ENCODE assay signal across 21 cellular contexts in the genomic region with DNA sequence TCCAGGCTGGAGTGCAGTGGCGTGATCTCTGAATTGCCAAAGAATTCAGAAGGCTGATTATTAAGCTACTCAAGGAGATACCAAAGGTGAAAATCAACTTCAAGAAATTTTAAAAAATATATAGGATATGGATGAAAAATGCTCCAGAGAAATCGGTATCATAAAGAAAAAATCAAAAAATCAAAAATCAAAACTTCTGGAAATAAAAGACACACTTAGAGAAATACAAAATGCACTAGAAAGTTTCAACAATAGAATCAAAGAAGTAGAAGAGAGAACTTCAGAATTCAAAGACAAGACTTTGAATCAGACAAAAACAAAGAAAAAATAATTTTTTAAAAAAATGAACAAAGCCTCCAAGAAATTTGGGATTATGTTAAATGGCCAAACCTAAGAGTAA. TPM values are rescaled to one million over a fixed set of nuclear protein-coding genes. Genes with fewer than 3 reads are reported as not detected.
DNase-seq lines count a peak whose midpoint lies in the region; ATAC-seq, FAIRE-seq and TF ChIP-seq lines count a peak whose summit lies in the region.
"Had no signal": no experiment of that assay in that cellular context is flagged by ENCODE, and none has a peak within 500 bp of the region (broad histone marks: within the 10 kb centered on the region; RNA-seq: fewer than 3 reads in every experiment).

No MANE protein-coding gene starts in this region.

- peaks cover 11 to 79% of the 10 kb centered on the region in 2 experiments for H3K36me3 ChIP-seq in SK-N-SH (replicated peaks in 1 of 2; ENCODE audit: control insufficient read depth in 1 of 2, insufficient read depth in 2 of 2, low read length in 1 of 2)
- H3K36me3 ChIP-seq in K562 (ENCODE audit: control insufficient read depth, insufficient read depth, low read length), result peaks cover 82% of the 10 kb centered on the region
- peaks cover 9 to 10% of the 10 kb centered on the region in 2 donors for H3K36me3 ChIP-seq in kidney (ENCODE audit: control insufficient read depth in 1 of 2, insufficient read depth in 2 of 2, low read length in 2 of 2)

- TF ChIP-seq RAD21 in SK-N-SH (IDR thresholded peaks at IDR 0.05; ENCODE audit: low read length) (no peak), K562 (CRISPR knock-in tag; conservative IDR thresholded peaks at IDR 0.05 in 1 of 2, IDR thresholded peaks at IDR 0.05 in 1 of 2) (no peak)

- H3K9me2 ChIP-seq in SK-N-SH, result no peaks in the 10 kb centered on the region

- FAIRE-seq in K562 (lab: Jason Lieb, UNC) (no peak), kidney (lab: Jason Lieb, UNC) (peak; percentile 63)
- FAIRE-seq: GM12891, H54, HTR-8/SVneo had no signal

- peaks cover 14% of the 10 kb centered on the region for H3K9me3 ChIP-seq in SK-N-SH
- peaks cover 31% of the 10 kb centered on the region for H3K9me3 ChIP-seq in K562 (replicated peaks; ENCODE audit: control insufficient read depth, insufficient read depth, low read depth, low read length)
- H3K9me3 ChIP-seq in kidney (ENCODE audit: control insufficient read depth in 1 of 2, low read length in 2 of 2), result peaks cover 0 to 4% of the 10 kb centered on the region in 2 donors

- no peak overlapping the region for H3K9ac ChIP-seq in SK-N-SH
- no peak overlapping the region for H3K9ac ChIP-seq in K562 (ENCODE audit: insufficient read depth in 1 of 2, low read depth in 2 of 2, low read length in 2 of 2)
- no peak overlapping the region for H3K9ac ChIP-seq in kidney (ENCODE audit: low read length in 2 of 2)

- TF ChIP-seq POLR2A in K562 (conservative IDR thresholded peaks at IDR 0.05), result no peak

- H3K79me2 ChIP-seq in SK-N-SH (ENCODE audit: insufficient read depth) (0 out of 2 replicates have a peak, but pooled peaks cover 6% of the 10 kb centered on the region), K562 (ENCODE audit: control insufficient read depth, insufficient read depth, low read length) (no peaks in the 10 kb centered on the region)

- ATAC-seq in SK-N-SH treated with all-trans-retinoic acid at 6 μM for 48 hours (no peak), K562 (no peak), HG02798 (IDR thresholded peaks at IDR 0.05; ENCODE audit: poor library complexity, unreplicated experiment) (no peak)
- ATAC-seq: GM23338, HCT116 had no signal

- in situ Hi-C loops in K562 (cut with MboI), result no loop called here

- TF ChIP-seq CTCF in SK-N-SH (IDR thresholded peaks at IDR 0.05), result no peak
- TF ChIP-seq CTCF in K562 (IDR thresholded peaks at IDR 0.05 in 2 of 3, conservative IDR thresholded peaks at IDR 0.05 in 1 of 3; ENCODE audit: insufficient read depth in 2 of 3, low read depth in 1 of 3, low read length in 3 of 3), result no peak
- no peak for TF ChIP-seq CTCF in kidney (IDR thresholded peaks at IDR 0.05; ENCODE audit: borderline replicate concordance, extremely low read depth, insufficient read depth)

- 94% methylated on average over 2 of the region's 2 CpGs for WGBS in SK-N-SH (ENCODE audit: low lambda C conversion rate)
- WGBS in K562 (ENCODE audit: insufficient coverage, low coverage, missing lambda C conversion rate), result 99% methylated on average over 2 of the region's 2 CpGs

- POLR2A ChIA-PET in SK-N-SH (lab: Yijun Ruan, JAX) (no interaction called here), K562 (lab: Yijun Ruan, JAX) (interaction anchor here (0.7 to 2.3 kb wide), 4 partner anchors 9 to 32 kb away, joined by 3 to 5 read pairs (median 4); no protein-coding TSS in a partner anchor)

- no peaks in the 10 kb centered on the region for H3K27me3 ChIP-seq in SK-N-SH (ENCODE audit: insufficient read depth)
- no peaks in the 10 kb centered on the region for H3K27me3 ChIP-seq in K562 (ENCODE audit: control insufficient read depth in 2 of 2, insufficient read depth in 2 of 2, low read length in 2 of 2)

- intact Hi-C loops in K562 (cut with micrococcal nuclease) (no loop called here), kidney (cut with DNase I) (no loop called here)

- H4K20me1 ChIP-seq in SK-N-SH (ENCODE audit: insufficient read depth) (no peaks in the 10 kb centered on the region), K562 (replicated peaks; ENCODE audit: control insufficient read depth, insufficient read depth, low read length) (no peaks in the 10 kb centered on the region)

- DNase-seq in SK-N-SH (no peak), K562 (ENCODE audit: extremely low read depth in 1 of 4, low spot score in 3 of 4) (no peak), kidney (no peak), NCI-H2107 (lab: John Stamatoyannopoulos, UW) (no peak)
- DNase-seq in activated CD8-positive, alpha-beta memory T cell treated with anti-CD3 and anti-CD28 coated beads for 24 hours, result no peak
- DNase-seq: C1 segment of cervical spinal cord; CD4-positive, CD25-positive, alpha-beta regulatory T cell; CD8-positive, alpha-beta memory T cell; COR-L47; DMS 273 treated with DMSO at 0.1 percent for 48 hours; DND-41; EL; HFFc6; IMR-90 had no signal

- no peaks in the 10 kb centered on the region for H3K9me1 ChIP-seq in K562 (ENCODE audit: control insufficient read depth, insufficient read depth, low read length)

- CTCF ChIA-PET in SK-N-SH (lab: Yijun Ruan, JAX), result interaction anchor here (1.5 to 2.0 kb wide), 2 partner anchors 37 to 157 kb away, joined by 4 to 5 read pairs; no protein-coding TSS in a partner anchor
- CTCF ChIA-PET in K562 (lab: Yijun Ruan, JAX; ENCODE audit: low intra/inter-chr PET ratio), result no interaction called here

- no peak overlapping the region for H3K4me3 ChIP-seq in SK-N-SH (ENCODE audit: low read depth in 2 of 2, low read length in 1 of 2)
- H3K4me3 ChIP-seq in K562, result no peak overlapping the region
- no peak overlapping the region for H3K4me3 ChIP-seq in kidney (ENCODE audit: low read length in 2 of 2)
- H3K4me3 ChIP-seq: GM23338 had no signal

- TF ChIP-seq EP300 in SK-N-SH (IDR thresholded peaks at IDR 0.05; ENCODE audit: borderline replicate concordance in 1 of 2, low read depth in 1 of 2, low read length in 1 of 2) (no peak), K562 (IDR thresholded peaks at IDR 0.05; ENCODE audit: low read length) (no peak)

- H3K27ac ChIP-seq in SK-N-SH (ENCODE audit: low read depth in 2 of 2, low read length in 1 of 2) (no peak overlapping the region), K562 (ENCODE audit: extremely low read depth, low read depth, low read length) (no peak overlapping the region), kidney (ENCODE audit: low read depth in 2 of 2, low read length in 2 of 2) (no peak overlapping the region)

- H2AFZ ChIP-seq in SK-N-SH (ENCODE audit: low read depth), result no peak overlapping the region
- no peak overlapping the region for H2AFZ ChIP-seq in K562 (ENCODE audit: low read depth, low read length)
- H2AFZ ChIP-seq: GM23338 had no signal

- no peaks in the 10 kb centered on the region for H3F3A ChIP-seq in SK-N-SH (replicated peaks; ENCODE audit: insufficient read depth)

- H3K4me1 ChIP-seq in SK-N-SH (ENCODE audit: control insufficient read depth in 1 of 2, insufficient read depth in 2 of 2, low read depth in 1 of 2, low read length in 1 of 2), result no peaks in the 10 kb centered on the region
- no peaks in the 10 kb centered on the region for H3K4me1 ChIP-seq in K562 (replicated peaks in 1 of 2; ENCODE audit: control insufficient read depth in 2 of 2, insufficient read depth in 2 of 2, low read length in 2 of 2)
- H3K4me1 ChIP-seq in kidney (ENCODE audit: control insufficient read depth in 1 of 2, insufficient read depth in 1 of 2, low read depth in 1 of 2, low read length in 2 of 2), result peaks cover 0 to 2% of the 10 kb centered on the region in 2 donors

- no peak overlapping the region for H3K4me2 ChIP-seq in SK-N-SH
- no peak overlapping the region for H3K4me2 ChIP-seq in K562 (ENCODE audit: insufficient read depth, low read length)
- H3K4me2 ChIP-seq: GM23338 had no signal

- BruUV-seq in K562 (replicated peaks; lab: Mats Ljungman, UMichigan), result no TSS peak

TF ChIP-seq in SK-N-SH, 30 proteins besides CTCF, POLR2A, EP300 and RAD21 (continues in another document):
- TF ChIP-seq USF2 (IDR thresholded peaks at IDR 0.05; ENCODE audit: borderline replicate concordance, low read depth, low read length), result no peak

TF ChIP-seq in K562, 482 proteins besides CTCF, POLR2A, EP300 and RAD21 (continues in another document):
- TF ChIP-seq ZNF197 (CRISPR knock-in tag; IDR thresholded peaks at IDR 0.05; ENCODE audit: low read depth) (0 out of 2 replicates have a peak, but pooled peaks have one; percentile 18), TEAD4 (IDR thresholded peaks at IDR 0.05; ENCODE audit: low read length) (no peak), TEAD4 (CRISPR knock-in tag; IDR thresholded peaks at IDR 0.05; ENCODE audit: borderline replicate concordance) (no peak)
- TF ChIP-seq, protein P1, sequence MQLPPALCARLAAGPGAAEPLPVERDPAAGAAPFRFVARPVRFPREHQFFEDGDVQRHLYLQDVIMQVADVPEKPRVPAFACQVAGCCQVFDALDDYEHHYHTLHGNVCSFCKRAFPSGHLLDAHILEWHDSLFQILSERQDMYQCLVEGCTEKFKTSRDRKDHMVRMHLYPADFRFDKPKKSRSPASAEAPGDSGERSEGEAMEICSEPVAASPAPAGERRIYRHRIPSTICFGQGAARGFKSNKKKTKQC (CRISPR knock-in tag; IDR thresholded peaks at IDR 0.05), result no peak

RNA-seq across cellular contexts. Expression of gene CLTCL1, which starts 45.6 kb away (rescaled TPM):
- 6.7 and 8.6 TPM in 2 replicates for polyA plus RNA-seq in SK-N-SH (2012; rRNA removed)
- 4.0 and 4.4 TPM in 2 replicates for polyA plus RNA-seq in SK-N-SH (2012; cell fraction: cytosol; rRNA removed)
- polyA plus RNA-seq in SK-N-SH (2012; cell fraction: nucleus; rRNA removed), result 29.0 and 30.8 TPM in 2 replicates
- total RNA-seq in K562 (2011; cell fraction: chromatin; rRNA removed; ENCODE audit: low replicate concordance), result 78.7 and 79.9 TPM in 2 replicates
- 32.0 and 34.7 TPM in 2 replicates for total RNA-seq in K562 (2011; cell fraction: nucleolus; rRNA removed)
- 23.7 and 38.1 TPM in 2 replicates for total RNA-seq in K562 (2011; cell fraction: nucleoplasm; rRNA removed)
- 4.3 and 5.4 TPM in 2 replicates for total RNA-seq in K562 (2014; rRNA removed)
- 4.2 and 4.6 TPM in 2 replicates for total RNA-seq in K562 (2014; rRNA removed; fragmentation: Illumina TruSeq; extraction: Trizol)
- 3.6 and 4.5 TPM in 2 replicates for total RNA-seq in K562 (2015; rRNA removed; fragmentation: Illumina TruSeq; extraction: Trizol)
- 8.5 and 8.8 TPM in 2 replicates for total RNA-seq in K562 (2021)
- 11.7 and 17.0 TPM in 2 replicates for polyA plus RNA-seq in K562 (2011; rRNA removed)
- 10.3 and 14.5 TPM in 2 replicates for polyA plus RNA-seq in K562 (2011; cell fraction: cytosol; rRNA removed)
- 41.1 and 49.0 TPM in 2 replicates for polyA plus RNA-seq in K562 (2011; cell fraction: nucleus; rRNA removed)
- polyA plus RNA-seq in K562 (2012), result 5.7 and 18.7 TPM in 2 replicates
- polyA plus RNA-seq in K562 (2014; fragmentation: Illumina TruSeq; extraction: Trizol), result 4.3 and 5.0 TPM in 2 replicates
- polyA plus RNA-seq in K562 (2014; fragmentation: Nextera tagmentation; extraction: Ambion mirVana), result 1 to 10 TPM; 1.1 to 2.1 TPM
- 5.8 and 8.8 TPM in 2 replicates for polyA plus RNA-seq in K562 (2014; rRNA removed)
- polyA minus RNA-seq in K562 (2011; rRNA and poly(A)+ RNA removed), result 25.0 and 27.6 TPM in 2 replicates
- 12.9 and 15.0 TPM in 2 replicates for polyA minus RNA-seq in K562 (2011; cell fraction: cytosol; rRNA and poly(A)+ RNA removed)
- 18.0 and 35.4 TPM in 2 replicates for polyA minus RNA-seq in K562 (2011; cell fraction: nucleus; rRNA and poly(A)+ RNA removed)
- total RNA-seq in kidney, result 6.3 TPM
- 4.0 TPM for polyA plus RNA-seq in kidney (ENCODE audit: insufficient read depth, low read depth, low replicate concordance)
